10 cellular contexts compared by ENCODE assay signal in the genomic region with DNA sequence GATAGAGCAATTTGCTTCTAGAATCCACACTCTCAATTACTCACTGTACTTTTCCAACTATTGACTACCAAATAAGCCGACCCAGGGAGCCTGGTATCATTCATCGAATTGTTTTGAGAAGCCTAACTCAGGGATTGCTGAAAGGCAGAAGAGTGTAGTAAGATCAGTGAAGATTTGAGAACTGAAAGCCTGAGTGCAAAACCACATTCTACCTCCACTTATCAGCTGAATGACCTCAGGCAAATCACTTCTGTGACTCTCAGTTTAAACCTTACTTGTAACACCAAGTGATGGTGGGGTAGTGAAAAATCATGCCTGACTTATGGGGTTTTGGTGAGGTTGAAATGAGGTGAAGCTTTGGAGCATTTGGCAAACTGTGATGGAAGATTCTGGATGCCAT.
DNase-seq lines count a peak whose midpoint lies in the region; ATAC-seq, FAIRE-seq and TF ChIP-seq lines count a peak whose summit lies in the region.
"Had no signal": no experiment of that assay in that cellular context is flagged by ENCODE, and none has a peak within 500 bp of the region (broad histone marks: within the 10 kb centered on the region; RNA-seq: fewer than 3 reads in every experiment).

No MANE protein-coding gene starts in this region.

- H3K27ac ChIP-seq in pancreas (peak overlapping the region in 3 of 4 donors; percentile 57 to 95 (median 86)), heart left ventricle (peak overlapping the region in 6 of 12 donors; percentile 75 to 97 (median 88)), right atrium auricular region (no peak overlapping the region)

- intact Hi-C loops in pancreas (cut with DNase I) (no loop called here), heart left ventricle (cut with DNase I) (loop anchor here in 6 of 10 donors (5.0 to 10.0 kb wide), 5 partner anchors 54 to 596 kb away; a partner anchor contains a TSS), cardiac septum (cut with DNase I) (no loop called here)

- peak; percentile 87 for ATAC-seq in GM18907 (IDR thresholded peaks at IDR 0.05; ENCODE audit: unreplicated experiment)
- ATAC-seq in HG02623 (IDR thresholded peaks at IDR 0.05; ENCODE audit: unreplicated experiment), result peak; percentile 80
- ATAC-seq in pancreas, result no peak
- no peak for ATAC-seq in heart left ventricle

- H3K36me3 ChIP-seq in pancreas, result no peaks in the 10 kb centered on the region
- H3K36me3 ChIP-seq in heart left ventricle, result no peaks in the 10 kb centered on the region
- no peaks in the 10 kb centered on the region for H3K36me3 ChIP-seq in right atrium auricular region

- H3K4me3 ChIP-seq in pancreas (no peak overlapping the region), heart left ventricle (no peak overlapping the region), right atrium auricular region (no peak overlapping the region)
- H3K4me3 ChIP-seq: lung had no signal

- TF ChIP-seq POLR2A in heart left ventricle (IDR thresholded peaks at IDR 0.05), result no peak

- 69 to 72% methylated on average over 2 of the region's 2 CpGs for WGBS in pancreas, 2 donors
- 83 to 90% (median 87%) methylated on average over 2 of the region's 2 CpGs for WGBS in heart left ventricle, 4 donors

- peak; percentile 22 for DNase-seq in NCI-H226
- peak in 1 of 6 donors; percentile 12 for DNase-seq in pancreas
- DNase-seq in stimulated activated CD4-positive, alpha-beta T cell treated with anti-CD3 and anti-CD28 coated beads, Interleukin-12 subunit alpha, Interleukin-12 subunit beta, amount 100 ng/mL, for 4 hours, result no peak
- no peak for DNase-seq in heart left ventricle
- DNase-seq in cardiac septum (ENCODE audit: low spot score), result no peak
- no peak for DNase-seq in right atrium auricular region (ENCODE audit: low spot score)
- DNase-seq: activated gamma-delta T cell had no signal

- H3K4me1 ChIP-seq in pancreas (peaks cover 32 to 71% (median 57%) of the 10 kb centered on the region in 3 donors), heart left ventricle (peaks cover 0 to 49% (median 13%) of the 10 kb centered on the region in 12 donors), right atrium auricular region (peaks cover 0 to 21% of the 10 kb centered on the region in 2 donors)

- FAIRE-seq in pancreas (lab: Jason Lieb, UNC), result no peak

- no peak for TF ChIP-seq CTCF in pancreas (IDR thresholded peaks at IDR 0.05)
- no peak for TF ChIP-seq CTCF in heart left ventricle (IDR thresholded peaks at IDR 0.05)
- no peak for TF ChIP-seq CTCF in right atrium auricular region (IDR thresholded peaks at IDR 0.05)

- no peaks in the 10 kb centered on the region for H3K27me3 ChIP-seq in pancreas
- H3K27me3 ChIP-seq in heart left ventricle, result no peaks in the 10 kb centered on the region
- no peaks in the 10 kb centered on the region for H3K27me3 ChIP-seq in right atrium auricular region

- no peaks in the 10 kb centered on the region for H3K9me3 ChIP-seq in pancreas
- no peaks in the 10 kb centered on the region for H3K9me3 ChIP-seq in heart left ventricle
- H3K9me3 ChIP-seq in right atrium auricular region, result no peaks in the 10 kb centered on the region

Comparison
In these comparisons a context has a peak if more than half of its experiments do, and no peak if none do; other contexts are left out.
1. intact Hi-C loops: an anchor here in heart left ventricle (5.0 to 10.0 kb wide); none called in pancreas and cardiac septum.
2. ATAC-seq: peak in GM18907 (single experiment) and HG02623 (single experiment); none in pancreas (0 of 4) and heart left ventricle (0 of 4).
3. H3K27ac ChIP-seq: peak in pancreas (3 of 4); none in right atrium auricular region (0 of 2).